ENCODE assay signal across 22 cellular contexts in the genomic region with DNA sequence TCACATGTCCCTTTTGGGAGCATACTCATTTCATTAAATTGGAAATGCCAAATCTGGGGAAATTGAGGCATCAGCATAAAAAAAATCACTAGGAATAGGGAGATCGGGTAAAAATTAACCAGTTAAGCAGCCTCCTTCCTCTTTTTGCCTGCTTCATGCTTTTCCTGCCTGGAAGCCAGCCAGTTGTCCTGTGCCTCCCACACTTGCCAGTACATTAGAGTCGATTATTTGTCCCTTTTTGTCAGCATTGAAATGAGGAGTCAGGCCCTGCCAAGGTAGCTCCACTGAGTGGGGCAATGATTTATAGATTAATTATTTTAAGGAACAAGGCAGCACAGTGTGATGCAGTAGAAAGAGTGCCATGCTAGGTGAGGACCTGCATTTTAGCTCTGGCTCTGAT. TPM values are rescaled to one million over a fixed set of nuclear protein-coding genes. Genes with fewer than 3 reads are reported as not detected.
A peak's percentile ranks its signal among the peaks of the same experiment; 100 is the strongest.
DNase-seq lines count a peak whose midpoint lies in the region; ATAC-seq and TF ChIP-seq lines count a peak whose summit lies in the region.
"Had no signal": no experiment of that assay in that cellular context is flagged by ENCODE, and none has a peak within 500 bp of the region (broad histone marks: within the 10 kb centered on the region; RNA-seq: fewer than 3 reads in every experiment).

No MANE protein-coding gene starts in this region.

- H3K36me3 ChIP-seq in OCI-LY7 (ENCODE audit: insufficient read depth, low read length) (no peaks in the 10 kb centered on the region), mammary epithelial cell (ENCODE audit: insufficient read depth, low read length) (no peaks in the 10 kb centered on the region)
- H3K36me3 ChIP-seq: BLaER1 treated with 17β-estradiol and CSF1 and Interleukin-3, amounts not matched to agents 10 nM and 100 nM had no signal

- dilution Hi-C loops in mammary epithelial cell (cut with HindIII; ENCODE audit: low sequenced_read_pairs), result no loop called here

- POLR2A ChIA-PET in OCI-LY7 (lab: Charles Lee), result interaction anchor here (1.6 kb wide), 1 partner anchor 10 kb away, joined by 9 read pairs; no protein-coding TSS in a partner anchor

- H3K9me3 ChIP-seq in OCI-LY7 (ENCODE audit: low read length), result no peaks in the 10 kb centered on the region
- no peaks in the 10 kb centered on the region for H3K9me3 ChIP-seq in mammary epithelial cell (replicated peaks; ENCODE audit: insufficient read depth, low read length)
- H3K9me3 ChIP-seq: BLaER1 treated with 17β-estradiol and CSF1 and Interleukin-3, amounts not matched to agents 10 nM and 100 nM; SK-N-SH had no signal

- H3K9ac ChIP-seq in mammary epithelial cell (ENCODE audit: insufficient read depth, low read length), result no peak overlapping the region
- H3K9ac ChIP-seq: BLaER1 treated with 17β-estradiol and CSF1 and Interleukin-3, amounts not matched to agents 10 nM and 100 nM; SK-N-SH had no signal

- CTCF ChIA-PET in OCI-LY7 (lab: Charles Lee; ENCODE audit: unreplicated experiment) (no interaction called here), mammary epithelial cell (lab: Charles Lee; ENCODE audit: low non-redundant PET) (no interaction called here)

- in situ Hi-C loops in KBM-7 (cut with MboI; ENCODE audit: low pct_unique_long_range_greater_than_20kb, low sequenced_read_pairs) (no loop called here), mammary epithelial cell (cut with MboI; ENCODE audit: low sequenced_read_pairs in 2 of 2) (loop anchor here in 1 of 2 donors (25.0 kb wide), 1 partner anchor 736 kb away; no protein-coding TSS in a partner anchor)

- H3K27me3 ChIP-seq in mammary epithelial cell (ENCODE audit: insufficient read depth, low read length), result no peaks in the 10 kb centered on the region

- BruUV-seq in OCI-LY7 (replicated peaks; lab: Mats Ljungman, UMichigan) (no TSS peak), mammary epithelial cell (replicated peaks; lab: Mats Ljungman, UMichigan) (no TSS peak)

- peaks cover 73% of the 10 kb centered on the region for H3K4me1 ChIP-seq in OCI-LY7 (ENCODE audit: insufficient read depth, low read length, poor library complexity, severe bottlenecking)
- peaks cover 7% of the 10 kb centered on the region for H3K4me1 ChIP-seq in mammary epithelial cell (ENCODE audit: insufficient read depth, low read length)

- DNase-seq in NCI-H1092 treated with DMSO at 0.1 percent for 48 hours (lab: John Stamatoyannopoulos, UW) (peak; percentile 1), NCI-H1092 (lab: John Stamatoyannopoulos, UW) (no peak), KBM-7 (peak; percentile 46), OCI-LY7 (ENCODE audit: low spot score) (no peak), kidney tubule cell (ENCODE audit: low spot score) (peak; percentile 30), mammary epithelial cell (no peak), MV-4-11 (lab: John Stamatoyannopoulos, UW) (no peak)
- DNase-seq: 8988T; CD8-positive, alpha-beta T cell; EL; GF-D8; NCI-H1417 treated with DMSO at 0.1 percent for 48 hours; NCI-H187 treated with DMSO at 0.1 percent for 48 hours; NCI-H2171; NCI-H345; NCI-H524; SIG-M5; SK-N-SH had no signal

- intact Hi-C loops in OCI-LY7 (cut with micrococcal nuclease; ENCODE audit: unreplicated experiment), result loop anchor here (10.0 kb wide), 2 partner anchors 103 to 1283 kb away; no protein-coding TSS in a partner anchor
- intact Hi-C loops in mammary epithelial cell (cut with micrococcal nuclease), result loop anchor here (10.0 kb wide), 1 partner anchor 153 kb away; no protein-coding TSS in a partner anchor

- H3K79me2 ChIP-seq in OCI-LY7 (ENCODE audit: insufficient read depth, low read depth, low read length) (no peaks in the 10 kb centered on the region), mammary epithelial cell (ENCODE audit: insufficient read depth, low read length) (no peaks in the 10 kb centered on the region)

- H2AFZ ChIP-seq in OCI-LY7 (ENCODE audit: low read length), result peak overlapping the region; percentile 85; the same call in 1 of the 2 replicates
- H2AFZ ChIP-seq in mammary epithelial cell (ENCODE audit: low read depth, low read length), result no peak overlapping the region

- no peak for TF ChIP-seq CTCF in OCI-LY7 (conservative IDR thresholded peaks at IDR 0.05; ENCODE audit: low read length)
- no peak for TF ChIP-seq CTCF in mammary epithelial cell (conservative IDR thresholded peaks at IDR 0.05 in 1 of 2, IDR thresholded peaks at IDR 0.05 in 1 of 2; ENCODE audit: extremely low read depth in 1 of 2, insufficient read depth in 1 of 2, low read depth in 1 of 2, low read length in 2 of 2)

- WGBS in mammary epithelial cell (ENCODE audit: low coverage, missing lambda C conversion rate), result 8% methylated on average over 2 of the region's 2 CpGs

- 0 out of 2 replicates have a peak overlapping the region, but pooled peaks have one; percentile 12 for H3K4me2 ChIP-seq in OCI-LY7 (ENCODE audit: low read length)
- H3K4me2 ChIP-seq in mammary epithelial cell (ENCODE audit: insufficient read depth, low read depth, low read length), result no peak overlapping the region
- H3K4me2 ChIP-seq: SK-N-SH had no signal

- no peaks in the 10 kb centered on the region for H3K9me2 ChIP-seq in OCI-LY7 (ENCODE audit: insufficient read depth, low read length)
- H3K9me2 ChIP-seq: SK-N-SH had no signal

- H3K27ac ChIP-seq in OCI-LY7 (ENCODE audit: low read depth, low read length, poor library complexity, severe bottlenecking) (no peak overlapping the region), mammary epithelial cell (ENCODE audit: insufficient read depth, low read depth, low read length) (no peak overlapping the region)
- H3K27ac ChIP-seq: BLaER1 treated with 17β-estradiol and CSF1 and Interleukin-3, amounts not matched to agents 10 nM and 100 nM had no signal

- no peak for ATAC-seq in HG03342 (IDR thresholded peaks at IDR 0.05; ENCODE audit: unreplicated experiment)
- ATAC-seq: CD8-positive, alpha-beta T cell; HCT116 had no signal

- H4K20me1 ChIP-seq in OCI-LY7 (ENCODE audit: insufficient read depth, low read length) (no peaks in the 10 kb centered on the region), mammary epithelial cell (ENCODE audit: insufficient read depth, low read length) (no peaks in the 10 kb centered on the region)
- H4K20me1 ChIP-seq: BLaER1 treated with 17β-estradiol and CSF1 and Interleukin-3, amounts not matched to agents 10 nM and 100 nM had no signal

- no peak overlapping the region for H3K4me3 ChIP-seq in OCI-LY7 (ENCODE audit: low read depth, low read length, poor library complexity, severe bottlenecking)
- H3K4me3 ChIP-seq in mammary epithelial cell (replicated peaks in 1 of 3; ENCODE audit: insufficient read depth in 1 of 3, low read depth in 2 of 3, low read length in 3 of 3), result no peak overlapping the region
- H3K4me3 ChIP-seq: BLaER1 treated with 17β-estradiol and CSF1 and Interleukin-3, amounts not matched to agents 10 nM and 100 nM had no signal

RNA-seq across cellular contexts. Expression of a gene that starts 55.3 kb away (rescaled TPM):
- 2.2 and 4.3 TPM in 2 replicates for total RNA-seq in OCI-LY7 (2014; rRNA removed; shearing (Covaris generic))
- total RNA-seq in OCI-LY7 (2022), result 0.63 and 0.77 TPM in 2 replicates
- total RNA-seq in mammary epithelial cell, result not detected
- 0.03 TPM for polyA plus RNA-seq in mammary epithelial cell
- polyA minus RNA-seq in mammary epithelial cell, result not detected
- total RNA-seq: H1 had no signal
- polyA plus RNA-seq: H1, SK-N-SH had no signal

Comparison
In these comparisons a context has a peak if more than half of its experiments do, and no peak if none do; other contexts are left out.
1. DNase-seq: peak in NCI-H1092 treated with DMSO at 0.1 percent for 48 hours (single experiment), KBM-7 (single experiment) and kidney tubule cell (single experiment); none in NCI-H1092 (single experiment), OCI-LY7 (single experiment), mammary epithelial cell (single experiment) and MV-4-11 (single experiment).